In the genomic region with DNA sequence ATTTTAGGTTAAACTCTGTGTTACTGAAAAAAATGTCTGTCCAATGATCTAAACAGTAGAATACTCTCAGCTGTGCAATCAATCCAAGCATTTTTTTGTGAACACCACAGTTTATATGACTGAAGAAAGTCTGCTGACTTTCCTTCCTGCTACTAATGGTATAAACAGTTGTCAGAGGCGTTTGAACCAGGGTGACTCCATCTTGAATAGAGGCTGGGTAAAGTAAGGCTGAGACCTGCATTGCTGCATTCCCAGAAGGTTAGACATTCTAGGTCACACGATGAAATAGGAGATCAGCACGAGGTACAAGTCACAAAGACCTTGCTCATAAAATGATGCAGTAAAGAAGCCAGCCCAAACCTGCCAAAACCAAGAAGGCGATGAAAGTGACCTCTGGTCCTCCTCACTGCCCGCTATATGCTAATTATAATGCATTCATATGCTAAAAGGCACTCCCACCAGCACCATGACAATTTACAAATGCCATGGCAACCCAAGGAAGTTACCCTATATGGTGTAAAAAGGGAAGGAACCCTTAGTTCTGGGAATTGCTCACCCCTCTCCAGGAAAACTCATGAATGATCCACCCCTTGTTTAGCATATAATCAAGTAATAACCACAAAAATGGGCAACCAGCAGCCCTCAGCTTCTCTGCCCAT, we compare ENCODE assay signal across 2 cellular contexts.
A peak's percentile ranks its signal among the peaks of the same experiment; 100 is the strongest.
TF ChIP-seq lines count a peak whose summit lies in the region.

No MANE protein-coding gene starts in this region.

TF ChIP-seq in GM23338, 12 proteins besides CTCF, POLR2A, EP300 and RAD21 (continues in another document):
- no peak for TF ChIP-seq ZNF331 (CRISPR knock-in tag; IDR thresholded peaks at IDR 0.05; ENCODE audit: low read depth)
- TF ChIP-seq NANOG (IDR thresholded peaks at IDR 0.05; ENCODE audit: borderline replicate concordance), result no peak
- no peak for TF ChIP-seq EZH2phosphoT487 (IDR thresholded peaks at IDR 0.05; ENCODE audit: unreplicated experiment)
- no peak for TF ChIP-seq POLR2AphosphoS5 (IDR thresholded peaks at IDR 0.05; ENCODE audit: low read depth)
- TF ChIP-seq, protein P1, sequence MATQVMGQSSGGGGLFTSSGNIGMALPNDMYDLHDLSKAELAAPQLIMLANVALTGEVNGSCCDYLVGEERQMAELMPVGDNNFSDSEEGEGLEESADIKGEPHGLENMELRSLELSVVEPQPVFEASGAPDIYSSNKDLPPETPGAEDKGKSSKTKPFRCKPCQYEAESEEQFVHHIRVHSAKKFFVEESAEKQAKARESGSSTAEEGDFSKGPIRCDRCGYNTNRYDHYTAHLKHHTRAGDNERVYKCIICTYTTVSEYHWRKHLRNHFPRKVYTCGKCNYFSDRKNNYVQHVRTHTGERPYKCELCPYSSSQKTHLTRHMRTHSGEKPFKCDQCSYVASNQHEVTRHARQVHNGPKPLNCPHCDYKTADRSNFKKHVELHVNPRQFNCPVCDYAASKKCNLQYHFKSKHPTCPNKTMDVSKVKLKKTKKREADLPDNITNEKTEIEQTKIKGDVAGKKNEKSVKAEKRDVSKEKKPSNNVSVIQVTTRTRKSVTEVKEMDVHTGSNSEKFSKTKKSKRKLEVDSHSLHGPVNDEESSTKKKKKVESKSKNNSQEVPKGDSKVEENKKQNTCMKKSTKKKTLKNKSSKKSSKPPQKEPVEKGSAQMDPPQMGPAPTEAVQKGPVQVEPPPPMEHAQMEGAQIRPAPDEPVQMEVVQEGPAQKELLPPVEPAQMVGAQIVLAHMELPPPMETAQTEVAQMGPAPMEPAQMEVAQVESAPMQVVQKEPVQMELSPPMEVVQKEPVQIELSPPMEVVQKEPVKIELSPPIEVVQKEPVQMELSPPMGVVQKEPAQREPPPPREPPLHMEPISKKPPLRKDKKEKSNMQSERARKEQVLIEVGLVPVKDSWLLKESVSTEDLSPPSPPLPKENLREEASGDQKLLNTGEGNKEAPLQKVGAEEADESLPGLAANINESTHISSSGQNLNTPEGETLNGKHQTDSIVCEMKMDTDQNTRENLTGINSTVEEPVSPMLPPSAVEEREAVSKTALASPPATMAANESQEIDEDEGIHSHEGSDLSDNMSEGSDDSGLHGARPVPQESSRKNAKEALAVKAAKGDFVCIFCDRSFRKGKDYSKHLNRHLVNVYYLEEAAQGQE (IDR thresholded peaks at IDR 0.05; ENCODE audit: unreplicated experiment), result no peak
- TF ChIP-seq, protein P2, sequence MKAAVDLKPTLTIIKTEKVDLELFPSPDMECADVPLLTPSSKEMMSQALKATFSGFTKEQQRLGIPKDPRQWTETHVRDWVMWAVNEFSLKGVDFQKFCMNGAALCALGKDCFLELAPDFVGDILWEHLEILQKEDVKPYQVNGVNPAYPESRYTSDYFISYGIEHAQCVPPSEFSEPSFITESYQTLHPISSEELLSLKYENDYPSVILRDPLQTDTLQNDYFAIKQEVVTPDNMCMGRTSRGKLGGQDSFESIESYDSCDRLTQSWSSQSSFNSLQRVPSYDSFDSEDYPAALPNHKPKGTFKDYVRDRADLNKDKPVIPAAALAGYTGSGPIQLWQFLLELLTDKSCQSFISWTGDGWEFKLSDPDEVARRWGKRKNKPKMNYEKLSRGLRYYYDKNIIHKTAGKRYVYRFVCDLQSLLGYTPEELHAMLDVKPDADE (IDR thresholded peaks at IDR 0.05), result no peak
- TF ChIP-seq CREB1 (CRISPR knock-in tag; IDR thresholded peaks at IDR 0.05; ENCODE audit: low read depth), result no peak
- TF ChIP-seq ZNF114 (CRISPR knock-in tag; IDR thresholded peaks at IDR 0.05), result no peak

TF ChIP-seq in K562, 482 proteins besides CTCF, POLR2A, EP300 and RAD21:
- TF ChIP-seq PRPF4 (IDR thresholded peaks at IDR 0.05; ENCODE audit: insufficient read depth, low read depth, low read length, poor library complexity, severe bottlenecking), result no peak
- no peak for TF ChIP-seq VEZF1 (CRISPR knock-in tag; IDR thresholded peaks at IDR 0.05)
- TF ChIP-seq RFX1 (IDR thresholded peaks at IDR 0.05), result peak; percentile 15; the same call in 1 of the 2 replicates
- TF ChIP-seq ZBTB9 (CRISPR knock-in tag; IDR thresholded peaks at IDR 0.05), result no peak
- TF ChIP-seq HINFP (tag; conservative IDR thresholded peaks at IDR 0.05; ENCODE audit: low read depth), result no peak
- TF ChIP-seq, protein P3, sequence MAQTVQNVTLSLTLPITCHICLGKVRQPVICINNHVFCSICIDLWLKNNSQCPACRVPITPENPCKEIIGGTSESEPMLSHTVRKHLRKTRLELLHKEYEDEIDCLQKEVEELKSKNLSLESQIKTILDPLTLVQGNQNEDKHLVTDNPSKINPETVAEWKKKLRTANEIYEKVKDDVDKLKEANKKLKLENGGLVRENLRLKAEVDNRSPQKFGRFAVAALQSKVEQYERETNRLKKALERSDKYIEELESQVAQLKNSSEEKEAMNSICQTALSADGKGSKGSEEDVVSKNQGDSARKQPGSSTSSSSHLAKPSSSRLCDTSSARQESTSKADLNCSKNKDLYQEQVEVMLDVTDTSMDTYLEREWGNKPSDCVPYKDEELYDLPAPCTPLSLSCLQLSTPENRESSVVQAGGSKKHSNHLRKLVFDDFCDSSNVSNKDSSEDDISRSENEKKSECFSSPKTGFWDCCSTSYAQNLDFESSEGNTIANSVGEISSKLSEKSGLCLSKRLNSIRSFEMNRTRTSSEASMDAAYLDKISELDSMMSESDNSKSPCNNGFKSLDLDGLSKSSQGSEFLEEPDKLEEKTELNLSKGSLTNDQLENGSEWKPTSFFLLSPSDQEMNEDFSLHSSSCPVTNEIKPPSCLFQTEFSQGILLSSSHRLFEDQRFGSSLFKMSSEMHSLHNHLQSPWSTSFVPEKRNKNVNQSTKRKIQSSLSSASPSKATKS (CRISPR knock-in tag; IDR thresholded peaks at IDR 0.05), result no peak
TF ChIP-seq in K562: peak in this region for 1.
